Comparison of ENCODE assay signal across 15 cellular contexts in the genomic region with DNA sequence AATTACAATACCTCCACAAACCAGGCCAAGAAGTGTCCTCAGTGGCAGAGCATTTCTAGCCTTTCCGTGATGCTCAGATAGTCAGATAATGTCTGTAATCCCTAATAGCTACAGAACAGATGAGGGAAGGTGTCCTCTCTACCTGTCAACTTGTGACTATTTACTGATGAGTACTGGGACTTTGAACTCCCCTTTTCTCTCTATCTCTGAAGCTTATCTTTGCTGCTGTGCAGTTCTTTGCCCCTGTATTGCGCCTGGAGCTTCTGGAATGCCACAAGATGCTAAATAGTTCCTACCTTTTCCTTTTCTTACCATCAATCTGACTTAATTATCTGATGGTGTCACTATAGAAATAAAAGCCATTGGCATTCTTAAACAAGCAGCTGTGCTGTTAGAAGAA.
"Had no signal": no experiment of that assay in that cellular context is flagged by ENCODE, and none has a peak within 500 bp of the region (broad histone marks: within the 10 kb centered on the region; RNA-seq: fewer than 3 reads in every experiment).

No MANE protein-coding gene starts in this region.

- H3K4me2 ChIP-seq: smooth muscle cell had no signal

- H3K27ac ChIP-seq: foreskin keratinocyte, upper lobe of left lung had no signal

- DNase-seq: activated CD4-positive, alpha-beta T cell treated with anti-CD3 and anti-CD28 coated beads, Interleukin-2, amount 50 U/mL, for 4 hours; activated CD4-positive, CD25-positive, alpha-beta regulatory T cell treated with anti-CD3 and anti-CD28 coated beads, Interleukin-2, amount 50 U/mL, for 72 hours; activated effector memory CD4-positive, alpha-beta T cell treated with anti-CD3 and anti-CD28 coated beads, Interleukin-2, amount 50 U/mL, for 16 hours; activated T-cell treated with anti-CD3 and anti-CD28 coated beads, Interleukin-2, amount 50 U/mL, for 24 hours; anterior cingulate cortex; foreskin keratinocyte; head of caudate nucleus; islet precursor cell; left ventricle myocardium superior; right cardiac atrium; T-helper 9 cell; upper lobe of left lung had no signal

- H3K9me3 ChIP-seq: upper lobe of left lung had no signal

- FAIRE-seq: colon had no signal

- H3K4me3 ChIP-seq: smooth muscle cell, upper lobe of left lung had no signal

- H3K36me3 ChIP-seq: upper lobe of left lung had no signal

- H3K27me3 ChIP-seq: foreskin keratinocyte, upper lobe of left lung had no signal

- H3K4me1 ChIP-seq: foreskin keratinocyte, upper lobe of left lung had no signal

- ATAC-seq: foreskin keratinocyte; left ventricle myocardium superior; right cardiac atrium; stimulated activated effector memory CD8-positive, alpha-beta T cell treated with anti-CD3 and anti-CD28 coated beads, Interleukin-12 subunit alpha, Interleukin-12 subunit beta, amount 100 ng/mL, for 72 hours had no signal
